In genomic region chr17:77318021-77318420, GRCh38 we compare ENCODE assay signal across 20 cellular contexts.
DNase-seq lines count a peak whose midpoint lies in the region; ATAC-seq and TF ChIP-seq lines count a peak whose summit lies in the region.
"Had no signal": no experiment of that assay in that cellular context is flagged by ENCODE, and none has a peak within 500 bp of the region (broad histone marks: within the 10 kb centered on the region; RNA-seq: fewer than 3 reads in every experiment).

No MANE protein-coding gene starts in this region.

- no peaks in the 10 kb centered on the region for H3K36me3 Mint-ChIP-seq in activated CD4-positive, alpha-beta T cell treated with anti-CD3 and anti-CD28 coated beads, Interleukin-2, amount 10 ng/mL, durations not matched to agents 24 days and 14 days (ENCODE audit: low read depth)
- no peaks in the 10 kb centered on the region for H3K36me3 Mint-ChIP-seq in stimulated activated memory B cell treated with anti-CD40 and anti-IgM and Interleukin-4, amounts not matched to agents 10 μg/mL and 1 μg/mL and 100 μg/mL, for 72 hours

- H3K4me3 Mint-ChIP-seq in activated CD4-positive, alpha-beta T cell treated with anti-CD3 and anti-CD28 coated beads, Interleukin-2, amount 10 ng/mL, durations not matched to agents 24 days and 14 days = no peak overlapping the region
- H3K4me3 Mint-ChIP-seq in stimulated activated memory B cell treated with anti-CD40 and anti-IgM and Interleukin-4, amounts not matched to agents 10 μg/mL and 1 μg/mL and 100 μg/mL, for 72 hours = no peak overlapping the region

- H2AK5ac ChIP-seq in mesenchymal stem cell (ENCODE audit: low read length, severe bottlenecking) = peak overlapping the region; percentile 72

- peak overlapping the region; percentile 56 for H2BK120ac ChIP-seq in mesenchymal stem cell (ENCODE audit: low read depth, low read length)

- peaks cover 71% of the 10 kb centered on the region for H3K4me1 ChIP-seq in mesenchymal stem cell (ENCODE audit: control insufficient read depth, insufficient read depth, low read depth, low read length)

- H4K8ac ChIP-seq in mesenchymal stem cell (ENCODE audit: low read length) = peak overlapping the region; percentile 76

- no peaks in the 10 kb centered on the region for H3K27me3 ChIP-seq in WERI-Rb-1 (ENCODE audit: insufficient read depth, low read depth, severe bottlenecking)
- no peaks in the 10 kb centered on the region for H3K27me3 ChIP-seq in mesenchymal stem cell (ENCODE audit: control insufficient read depth in 1 of 2, insufficient read depth in 1 of 2, low read length in 2 of 2)
- H3K27me3 ChIP-seq: dorsolateral prefrontal cortex, heart right ventricle, pancreas, upper lobe of left lung had no signal

- no peak for DNase-seq in activated CD4-positive, alpha-beta T cell treated with anti-CD3 and anti-CD28 coated beads, Interleukin-2, amount 10 ng/mL, durations not matched to agents 24 days and 14 days
- DNase-seq in activated CD4-positive, alpha-beta T cell treated with anti-CD3 and anti-CD28 coated beads, Interleukin-2, amount 50 U/mL, for 4 hours = no peak
- DNase-seq in WERI-Rb-1 = no peak
- DNase-seq in mesenchymal stem cell = no peak
- DNase-seq in activated CD8-positive, alpha-beta memory T cell treated with anti-CD3 and anti-CD28 coated beads for 24 hours = no peak
- no peak for DNase-seq in Kasumi-1 (lab: John Stamatoyannopoulos, UW)
- no peak for DNase-seq in AG08395 (ENCODE audit: low spot score)
- DNase-seq: activated B cell treated with CpG ODN at 0.5 μM for 24 hours; activated effector memory CD4-positive, alpha-beta T cell treated with anti-CD3 and anti-CD28 coated beads, Interleukin-2, amount 50 U/mL, for 16 hours; DND-41; heart right ventricle; NCI-H2107; NCI-H69; upper lobe of left lung had no signal

- peak overlapping the region in 1 of 2 experiments; percentile 44 for H3K14ac ChIP-seq in mesenchymal stem cell (ENCODE audit: low read length in 2 of 2)

- no peak overlapping the region for H2BK5ac ChIP-seq in mesenchymal stem cell (ENCODE audit: low read depth, low read length, poor library complexity, severe bottlenecking)

- peak overlapping the region; percentile 100 for H3K9ac ChIP-seq in mesenchymal stem cell (ENCODE audit: low read length)

- no peaks in the 10 kb centered on the region for H3K9me3 ChIP-seq in WERI-Rb-1 (ENCODE audit: severe bottlenecking)
- no peaks in the 10 kb centered on the region for H3K9me3 ChIP-seq in mesenchymal stem cell (ENCODE audit: control insufficient read depth, low read length)
- H3K9me3 ChIP-seq: heart right ventricle, mucosa of descending colon, pancreas, upper lobe of left lung had no signal

- H3K4me3 ChIP-seq in WERI-Rb-1 (ENCODE audit: low read depth, low read length) (no peak overlapping the region), mesenchymal stem cell (ENCODE audit: insufficient read depth in 1 of 2, low read depth in 1 of 2, low read length in 2 of 2) (no peak overlapping the region)
- H3K4me3 ChIP-seq: dorsolateral prefrontal cortex, heart right ventricle, mucosa of descending colon, pancreas, upper lobe of left lung had no signal

- H3K27me3 Mint-ChIP-seq in activated CD4-positive, alpha-beta T cell treated with anti-CD3 and anti-CD28 coated beads, Interleukin-2, amount 10 ng/mL, durations not matched to agents 24 days and 14 days = no peaks in the 10 kb centered on the region
- H3K27me3 Mint-ChIP-seq in stimulated activated memory B cell treated with anti-CD40 and anti-IgM and Interleukin-4, amounts not matched to agents 10 μg/mL and 1 μg/mL and 100 μg/mL, for 72 hours = no peaks in the 10 kb centered on the region
- H3K27me3 Mint-ChIP-seq: activated B cell treated with CpG ODN at 0.5 μM for 24 hours had no signal

- H3K9me3 Mint-ChIP-seq in activated CD4-positive, alpha-beta T cell treated with anti-CD3 and anti-CD28 coated beads, Interleukin-2, amount 10 ng/mL, durations not matched to agents 24 days and 14 days = no peaks in the 10 kb centered on the region
- H3K9me3 Mint-ChIP-seq in stimulated activated memory B cell treated with anti-CD40 and anti-IgM and Interleukin-4, amounts not matched to agents 10 μg/mL and 1 μg/mL and 100 μg/mL, for 72 hours = no peaks in the 10 kb centered on the region
- H3K9me3 Mint-ChIP-seq: activated B cell treated with CpG ODN at 0.5 μM for 24 hours had no signal

- peak overlapping the region; percentile 23 to 93 for H3K18ac ChIP-seq in mesenchymal stem cell (ENCODE audit: low read depth in 1 of 2, low read length in 2 of 2)

- H2BK15ac ChIP-seq in mesenchymal stem cell (ENCODE audit: low read depth, poor library complexity, severe bottlenecking) = peak overlapping the region; percentile 71

- peaks cover 6% of the 10 kb centered on the region for H3K79me1 ChIP-seq in mesenchymal stem cell (replicated peaks; ENCODE audit: low read length, poor library complexity, severe bottlenecking)

- no peak overlapping the region for H3K4me2 ChIP-seq in mesenchymal stem cell (ENCODE audit: low read length, poor library complexity, severe bottlenecking)

- peak overlapping the region; percentile 22 to 99 for H2BK12ac ChIP-seq in mesenchymal stem cell (ENCODE audit: low read length in 2 of 2)

- H3K4me1 Mint-ChIP-seq in activated CD4-positive, alpha-beta T cell treated with anti-CD3 and anti-CD28 coated beads, Interleukin-2, amount 10 ng/mL, durations not matched to agents 24 days and 14 days = peaks cover 18% of the 10 kb centered on the region
- peaks cover 73% of the 10 kb centered on the region for H3K4me1 Mint-ChIP-seq in stimulated activated memory B cell treated with anti-CD40 and anti-IgM and Interleukin-4, amounts not matched to agents 10 μg/mL and 1 μg/mL and 100 μg/mL, for 72 hours

- 97% methylated on average over 6 of the region's 7 CpGs for WGBS in mesenchymal stem cell

- H3K36me3 ChIP-seq in WERI-Rb-1 (peaks cover 75% of the 10 kb centered on the region), mesenchymal stem cell (ENCODE audit: control insufficient read depth in 1 of 2, insufficient read depth in 2 of 2, low read depth in 1 of 2, low read length in 2 of 2) (peaks cover 0 to 15% of the 10 kb centered on the region in 2 experiments)
- H3K36me3 ChIP-seq: heart right ventricle, pancreas, upper lobe of left lung had no signal

- H2AFZ ChIP-seq in mesenchymal stem cell (ENCODE audit: low read depth, low read length) = no peak overlapping the region

- peak overlapping the region; percentile 72 for H4K91ac ChIP-seq in mesenchymal stem cell (ENCODE audit: low read length)

- H3K4ac ChIP-seq in mesenchymal stem cell (ENCODE audit: low read depth in 1 of 2, low read length in 2 of 2) = peak overlapping the region in 1 of 2 experiments; percentile 92

- H3K23ac ChIP-seq in mesenchymal stem cell (ENCODE audit: low read length in 2 of 2) = peak overlapping the region in 1 of 2 experiments; percentile 30

- no peak for TF ChIP-seq CTCF in WERI-Rb-1 (IDR thresholded peaks at IDR 0.05; ENCODE audit: low read depth, low read length)

- no peak for ATAC-seq in stimulated activated memory B cell treated with anti-CD40 and anti-IgM and Interleukin-4, amounts not matched to agents 10 μg/mL and 1 μg/mL and 100 μg/mL, for 72 hours
- ATAC-seq: esophagus mucosa, heart right ventricle had no signal

- H3K27ac Mint-ChIP-seq in activated CD4-positive, alpha-beta T cell treated with anti-CD3 and anti-CD28 coated beads, Interleukin-2, amount 10 ng/mL, durations not matched to agents 24 days and 14 days = peak overlapping the region; percentile 53
- H3K27ac Mint-ChIP-seq in stimulated activated memory B cell treated with anti-CD40 and anti-IgM and Interleukin-4, amounts not matched to agents 10 μg/mL and 1 μg/mL and 100 μg/mL, for 72 hours = peak overlapping the region; percentile 95

- intact Hi-C loops in activated CD4-positive, alpha-beta T cell treated with anti-CD3 and anti-CD28 coated beads, Interleukin-2, amount 10 ng/mL, durations not matched to agents 24 days and 14 days (cut with micrococcal nuclease) = loop anchor here (2.0 kb wide), 1 partner anchor 37 kb away; no protein-coding TSS in a partner anchor

- peak overlapping the region; percentile 72 for H3K27ac ChIP-seq in WERI-Rb-1
- no peak overlapping the region for H3K27ac ChIP-seq in mesenchymal stem cell (ENCODE audit: low read length, poor library complexity, severe bottlenecking)
- H3K27ac ChIP-seq: 22Rv1 had no signal
